31 cellular contexts compared by ENCODE assay signal in the genomic region with DNA sequence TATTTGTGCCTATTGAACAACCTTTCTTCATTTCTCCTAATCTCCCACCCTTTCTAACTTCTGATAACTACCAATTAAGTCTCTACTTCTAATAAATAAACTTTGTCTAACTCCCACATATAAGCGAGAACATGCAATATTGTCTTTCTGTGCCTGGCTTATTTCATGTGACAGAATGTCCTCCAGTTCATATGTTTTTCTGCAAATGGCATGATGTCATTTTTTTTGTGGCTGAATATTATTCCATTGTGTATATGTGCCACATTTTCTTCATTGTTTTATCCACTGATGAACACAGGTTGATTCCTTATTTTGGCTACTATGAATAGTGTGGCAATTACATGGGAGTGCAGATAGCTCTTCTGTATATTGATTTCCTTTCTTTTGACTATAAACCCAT.
DNase-seq lines count a peak whose midpoint lies in the region; ATAC-seq, FAIRE-seq and TF ChIP-seq lines count a peak whose summit lies in the region.
"Had no signal": no experiment of that assay in that cellular context is flagged by ENCODE, and none has a peak within 500 bp of the region (broad histone marks: within the 10 kb centered on the region; RNA-seq: fewer than 3 reads in every experiment).

No MANE protein-coding gene starts in this region.

- TF ChIP-seq CTCF in HepG2 (CRISPR knock-in tag; IDR thresholded peaks at IDR 0.05) = no peak
- no peak for TF ChIP-seq CTCF in right lobe of liver (IDR thresholded peaks at IDR 0.05)
- TF ChIP-seq CTCF in HEK293 (tag by site-specific recombination; IDR thresholded peaks at IDR 0.05) = no peak

- H3K36me3 ChIP-seq in HepG2 (replicated peaks in 1 of 2; ENCODE audit: control insufficient read depth in 1 of 2, insufficient read depth in 2 of 2, low read length in 2 of 2) (no peaks in the 10 kb centered on the region), right lobe of liver (no peaks in the 10 kb centered on the region), HEK293 (ENCODE audit: control insufficient read depth in 2 of 2, insufficient read depth in 1 of 2, low read length in 2 of 2) (no peaks in the 10 kb centered on the region)
- H3K36me3 ChIP-seq: BE2C; BLaER1; BLaER1 treated with 17β-estradiol and CSF1 and Interleukin-3, amounts not matched to agents 10 nM and 100 nM had no signal

- TF ChIP-seq RAD21 in HepG2 (CRISPR knock-in tag; IDR thresholded peaks at IDR 0.05) = no peak

- intact Hi-C loops in HepG2 (cut with micrococcal nuclease; ENCODE audit: unreplicated experiment) (no loop called here), right lobe of liver (cut with DNase I) (no loop called here)

- no peak for FAIRE-seq in HepG2 (lab: Jason Lieb, UNC)
- FAIRE-seq: A204.1, A549, D721Med had no signal

- no TSS peak for BruUV-seq in HepG2 (replicated peaks; lab: Mats Ljungman, UMichigan)

- H3K79me2 ChIP-seq in HepG2 (ENCODE audit: insufficient read depth, low read length) = no peaks in the 10 kb centered on the region

- H3K27me3 ChIP-seq in HepG2 (ENCODE audit: control insufficient read depth in 1 of 2, insufficient read depth in 2 of 2, low read length in 2 of 2) (no peaks in the 10 kb centered on the region), right lobe of liver (no peaks in the 10 kb centered on the region)
- H3K27me3 ChIP-seq: BE2C; BLaER1; BLaER1 treated with 17β-estradiol and CSF1 and Interleukin-3, amounts not matched to agents 10 nM and 100 nM had no signal

- H3K4me1 ChIP-seq in HepG2 (ENCODE audit: insufficient read depth, low read length) = no peaks in the 10 kb centered on the region
- H3K4me1 ChIP-seq in right lobe of liver = no peaks in the 10 kb centered on the region
- H3K4me1 ChIP-seq in HEK293 (ENCODE audit: control insufficient read depth, insufficient read depth, low read length) = no peaks in the 10 kb centered on the region
- H3K4me1 ChIP-seq: A549, BE2C, BLaER1, Caco-2 had no signal

- no peak overlapping the region for H3K4me2 ChIP-seq in HepG2 (ENCODE audit: low read depth, low read length)
- H3K4me2 ChIP-seq: A549; BLaER1; BLaER1 treated with 17β-estradiol and CSF1 and Interleukin-3, amounts not matched to agents 10 nM and 100 nM had no signal

- CTCF ChIA-PET in HepG2 (lab: Yijun Ruan, JAX; ENCODE audit: low intra/inter-chr PET ratio, low total read pairs) (no interaction called here), HEK293 (lab: Yijun Ruan, JAX) (no interaction called here)

- ATAC-seq in HepG2 (no peak), right lobe of liver (no peak)
- ATAC-seq: A549; CD8-positive, alpha-beta T cell had no signal

- H3K27ac ChIP-seq in HepG2 (ENCODE audit: extremely low read length, insufficient read depth, low read length) (no peak overlapping the region), right lobe of liver (no peak overlapping the region), HEK293 (ENCODE audit: extremely low read depth, low read depth, low read length) (no peak overlapping the region)
- H3K27ac ChIP-seq: 22Rv1; A549; BLaER1; BLaER1 treated with 17β-estradiol and CSF1 and Interleukin-3, amounts not matched to agents 10 nM and 100 nM; C4-2B had no signal

- TF ChIP-seq POLR2A in HepG2 (IDR thresholded peaks at IDR 0.05; ENCODE audit: insufficient read depth in 1 of 2, low read depth in 2 of 2, low read length in 2 of 2) (no peak), right lobe of liver (IDR thresholded peaks at IDR 0.05) (no peak)

- H3K4me3 ChIP-seq in HepG2 (replicated peaks in 1 of 3; ENCODE audit: insufficient read depth in 1 of 3, low read depth in 2 of 3, low read length in 3 of 3) (no peak overlapping the region), right lobe of liver (no peak overlapping the region), HEK293 (ENCODE audit: low read depth, low read length) (no peak overlapping the region)
- H3K4me3 ChIP-seq: A549; BLaER1; BLaER1 treated with 17β-estradiol and CSF1 and Interleukin-3, amounts not matched to agents 10 nM and 100 nM had no signal

- in situ Hi-C loops in HepG2 (cut with HindIII; ENCODE audit: extremely low pct_ligation_motif_present, low pct_unique_long_range_greater_than_20kb) = no loop called here

- no peak overlapping the region for H2AFZ ChIP-seq in HepG2 (ENCODE audit: low read length)

- no peak for DNase-seq in HepG2 (ENCODE audit: low spot score)
- no peak for DNase-seq in right lobe of liver
- DNase-seq in NAMALWA (ENCODE audit: low spot score) = no peak
- DNase-seq: 8988T; ACHN; AML-193; BE2C; C1 segment of cervical spinal cord; Caco-2; Calu3; CD4-positive, alpha-beta memory T cell; CD4-positive, alpha-beta T cell; CD4-positive, CD25-positive, alpha-beta regulatory T cell; CD8-positive, alpha-beta memory T cell; CD8-positive, alpha-beta T cell; COR-L47; DMS 273 treated with DMSO at 0.1 percent for 48 hours; DMS153; DMS53; DMS79; DMS79 treated with DMSO at 0.1 percent for 48 hours; DND-41; EL had no signal

- WGBS in HepG2 (ENCODE audit: low lambda C conversion rate) = 35% methylated on average over 1 of the region's 1 CpG
- 56% methylated on average over 1 of the region's 1 CpG for WGBS in right lobe of liver (ENCODE audit: insufficient coverage, low coverage, low lambda C conversion rate, missing lambda C conversion rate)

- H3K9me3 ChIP-seq in HepG2 (ENCODE audit: low read length) (no peaks in the 10 kb centered on the region; the same call in 1 of the 2 replicates), right lobe of liver (no peaks in the 10 kb centered on the region), HEK293 (ENCODE audit: control insufficient read depth, insufficient read depth, low read depth, low read length) (no peaks in the 10 kb centered on the region)
- H3K9me3 ChIP-seq: A549, BE2C, Caco-2 had no signal

- H4K20me1 ChIP-seq in HepG2 (ENCODE audit: insufficient read depth, low read length) = no peaks in the 10 kb centered on the region
- H4K20me1 ChIP-seq: BLaER1; BLaER1 treated with 17β-estradiol and CSF1 and Interleukin-3, amounts not matched to agents 10 nM and 100 nM had no signal

- TF ChIP-seq EP300 in HepG2 (IDR thresholded peaks at IDR 0.05; ENCODE audit: low read depth in 2 of 2, low read length in 2 of 2) (no peak), HepG2 (CRISPR knock-in tag; IDR thresholded peaks at IDR 0.05; ENCODE audit: borderline replicate concordance) (no peak)

- POLR2A ChIA-PET in HepG2 (lab: Yijun Ruan, JAX) = no interaction called here
- POLR2A ChIA-PET in HEK293 (lab: Yijun Ruan, JAX) = no interaction called here

- H3K9ac ChIP-seq in HepG2 (ENCODE audit: insufficient read depth, low read depth, low read length) = no peak overlapping the region
- H3K9ac ChIP-seq: BLaER1; BLaER1 treated with 17β-estradiol and CSF1 and Interleukin-3, amounts not matched to agents 10 nM and 100 nM had no signal

TF ChIP-seq in HepG2, 621 proteins besides CTCF, POLR2A, EP300 and RAD21:
- TF ChIP-seq, protein P1, sequence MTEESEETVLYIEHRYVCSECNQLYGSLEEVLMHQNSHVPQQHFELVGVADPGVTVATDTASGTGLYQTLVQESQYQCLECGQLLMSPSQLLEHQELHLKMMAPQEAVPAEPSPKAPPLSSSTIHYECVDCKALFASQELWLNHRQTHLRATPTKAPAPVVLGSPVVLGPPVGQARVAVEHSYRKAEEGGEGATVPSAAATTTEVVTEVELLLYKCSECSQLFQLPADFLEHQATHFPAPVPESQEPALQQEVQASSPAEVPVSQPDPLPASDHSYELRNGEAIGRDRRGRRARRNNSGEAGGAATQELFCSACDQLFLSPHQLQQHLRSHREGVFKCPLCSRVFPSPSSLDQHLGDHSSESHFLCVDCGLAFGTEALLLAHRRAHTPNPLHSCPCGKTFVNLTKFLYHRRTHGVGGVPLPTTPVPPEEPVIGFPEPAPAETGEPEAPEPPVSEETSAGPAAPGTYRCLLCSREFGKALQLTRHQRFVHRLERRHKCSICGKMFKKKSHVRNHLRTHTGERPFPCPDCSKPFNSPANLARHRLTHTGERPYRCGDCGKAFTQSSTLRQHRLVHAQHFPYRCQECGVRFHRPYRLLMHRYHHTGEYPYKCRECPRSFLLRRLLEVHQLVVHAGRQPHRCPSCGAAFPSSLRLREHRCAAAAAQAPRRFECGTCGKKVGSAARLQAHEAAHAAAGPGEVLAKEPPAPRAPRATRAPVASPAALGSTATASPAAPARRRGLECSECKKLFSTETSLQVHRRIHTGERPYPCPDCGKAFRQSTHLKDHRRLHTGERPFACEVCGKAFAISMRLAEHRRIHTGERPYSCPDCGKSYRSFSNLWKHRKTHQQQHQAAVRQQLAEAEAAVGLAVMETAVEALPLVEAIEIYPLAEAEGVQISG (CRISPR knock-in tag; IDR thresholded peaks at IDR 0.05) = no peak
- TF ChIP-seq ATF7 (IDR thresholded peaks at IDR 0.05) (peak; percentile 70), ATF7 (CRISPR knock-in tag; IDR thresholded peaks at IDR 0.05) (no peak), MXD4 (CRISPR knock-in tag; IDR thresholded peaks at IDR 0.05) (no peak), POLR2AphosphoS5 (IDR thresholded peaks at IDR 0.05; ENCODE audit: low read depth, low read length) (no peak), ZNF282 (IDR thresholded peaks at IDR 0.05; ENCODE audit: partially characterized antibody) (no peak)

TF ChIP-seq in HEK293, 187 proteins besides CTCF, POLR2A, EP300 and RAD21:
- TF ChIP-seq KLF9 (tag by site-specific recombination; IDR thresholded peaks at IDR 0.05; ENCODE audit: low read depth) = no peak
- TF ChIP-seq, protein P2, sequence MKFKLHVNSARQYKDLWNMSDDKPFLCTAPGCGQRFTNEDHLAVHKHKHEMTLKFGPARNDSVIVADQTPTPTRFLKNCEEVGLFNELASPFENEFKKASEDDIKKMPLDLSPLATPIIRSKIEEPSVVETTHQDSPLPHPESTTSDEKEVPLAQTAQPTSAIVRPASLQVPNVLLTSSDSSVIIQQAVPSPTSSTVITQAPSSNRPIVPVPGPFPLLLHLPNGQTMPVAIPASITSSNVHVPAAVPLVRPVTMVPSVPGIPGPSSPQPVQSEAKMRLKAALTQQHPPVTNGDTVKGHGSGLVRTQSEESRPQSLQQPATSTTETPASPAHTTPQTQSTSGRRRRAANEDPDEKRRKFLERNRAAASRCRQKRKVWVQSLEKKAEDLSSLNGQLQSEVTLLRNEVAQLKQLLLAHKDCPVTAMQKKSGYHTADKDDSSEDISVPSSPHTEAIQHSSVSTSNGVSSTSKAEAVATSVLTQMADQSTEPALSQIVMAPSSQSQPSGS (tag by site-specific recombination; IDR thresholded peaks at IDR 0.05; ENCODE audit: low read depth) = peak; percentile 56; the same call in 1 of the 2 replicates
